Comparison of ENCODE assay signal across 18 cellular contexts in the genomic region with DNA sequence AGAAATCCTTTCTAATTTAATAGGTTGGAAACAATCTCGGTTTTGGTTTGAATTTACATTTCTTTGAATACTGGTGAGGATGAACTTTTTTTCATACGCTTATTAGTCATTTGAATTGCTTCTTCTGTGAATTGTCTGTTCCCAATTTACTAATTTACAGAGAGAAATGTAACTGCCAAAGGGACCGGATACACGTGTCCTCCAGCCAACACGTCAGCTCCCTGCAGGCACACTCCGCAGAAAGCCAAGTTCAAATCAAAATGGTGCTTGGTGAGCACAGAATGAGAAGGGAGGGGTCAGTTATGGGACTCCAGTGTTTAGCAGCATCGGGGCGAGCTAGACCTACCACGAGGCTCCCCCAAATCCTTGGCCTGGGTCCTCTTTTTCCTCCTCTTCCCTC.
"Had no signal": no experiment of that assay in that cellular context is flagged by ENCODE, and none has a peak within 500 bp of the region (broad histone marks: within the 10 kb centered on the region; RNA-seq: fewer than 3 reads in every experiment).

No MANE protein-coding gene starts in this region.

- DNase-seq: activated gamma-delta T cell treated with Interleukin-2 at 50 U/mL for 16 hours; activated T-cell treated with anti-CD3 and anti-CD28 coated beads, Interleukin-2, amount 50 U/mL, for 48 hours; brain microvascular endothelial cell; effector memory CD4-positive, alpha-beta T cell; hippocampal formation; kidney; left ventricle myocardium inferior; mucosa of descending colon; naive thymus-derived CD4-positive, alpha-beta T cell; posterior cingulate gyrus; retina; stimulated activated CD4-positive, alpha-beta T cell treated with anti-CD3 and anti-CD28 coated beads, Interleukin-15, amount 100 ng/mL, for 24 hours; stimulated activated CD4-positive, alpha-beta T cell treated with anti-CD3 and anti-CD28 coated beads, Interleukin-4, amount 100 ng/mL, for 1 hour; stimulated activated naive CD8-positive, alpha-beta T cell treated with anti-CD3 and anti-CD28 coated beads, Interleukin-15, Interleukin-2, amounts not matched to agents 100 U/mL and 50 U/mL, for 24 hours; transverse colon had no signal

- H3K4me3 Mint-ChIP-seq: activated naive CD8-positive, alpha-beta T cell; naive thymus-derived CD4-positive, alpha-beta T cell; T-helper 2 cell treated with Interferon-gamma antibody and Interleukin-4, amounts not matched to agents 5 μg/mL and 100 μg/mL, for 36 hours had no signal

- H3K27me3 ChIP-seq: brain microvascular endothelial cell, transverse colon had no signal

- H3K27me3 Mint-ChIP-seq: activated naive CD8-positive, alpha-beta T cell had no signal

- H3K36me3 ChIP-seq: brain microvascular endothelial cell, left ventricle myocardium inferior, transverse colon had no signal

- ATAC-seq: mucosa of descending colon; naive thymus-derived CD4-positive, alpha-beta T cell; stimulated activated naive CD8-positive, alpha-beta T cell treated with anti-CD3 and anti-CD28 coated beads, Interleukin-15, Interleukin-2, amounts not matched to agents 100 U/mL and 50 U/mL, for 24 hours had no signal

- H3K27ac Mint-ChIP-seq: activated naive CD8-positive, alpha-beta T cell; naive thymus-derived CD4-positive, alpha-beta T cell; T-helper 2 cell treated with Interferon-gamma antibody and Interleukin-4, amounts not matched to agents 5 μg/mL and 100 μg/mL, for 36 hours had no signal

- H3K9me3 Mint-ChIP-seq: naive thymus-derived CD4-positive, alpha-beta T cell; T-helper 2 cell treated with Interferon-gamma antibody and Interleukin-4, amounts not matched to agents 5 μg/mL and 100 μg/mL, for 36 hours had no signal

- H3K9me3 ChIP-seq: left ventricle myocardium inferior, mucosa of descending colon, transverse colon had no signal

- H3K36me3 Mint-ChIP-seq: activated naive CD8-positive, alpha-beta T cell; naive thymus-derived CD4-positive, alpha-beta T cell had no signal

- H3K27ac ChIP-seq: brain microvascular endothelial cell, left ventricle myocardium inferior, transverse colon had no signal

- H3K4me3 ChIP-seq: left ventricle myocardium inferior, mucosa of descending colon, skin epidermis, transverse colon had no signal
